Comparison of ENCODE assay signal across 20 cellular contexts in genomic region chrX:16466640-16467432, GRCh38.
A peak's percentile ranks its signal among the peaks of the same experiment; 100 is the strongest.
DNase-seq lines count a peak whose midpoint lies in the region; ATAC-seq, FAIRE-seq and TF ChIP-seq lines count a peak whose summit lies in the region.
"Had no signal": no experiment of that assay in that cellular context is flagged by ENCODE, and none has a peak within 500 bp of the region (broad histone marks: within the 10 kb centered on the region; RNA-seq: fewer than 3 reads in every experiment).

No MANE protein-coding gene starts in this region.

- H3T11ph ChIP-seq in H9 (ENCODE audit: low read length): no peak overlapping the region

- peaks cover 19% of the 10 kb centered on the region for H3K4me1 ChIP-seq in H9 (ENCODE audit: insufficient read depth, low read length)
- H3K4me1 ChIP-seq in RWPE2 (ENCODE audit: insufficient read depth, poor library complexity, severe bottlenecking): peaks cover 6% of the 10 kb centered on the region
- H3K4me1 ChIP-seq in H1 (replicated peaks in 1 of 4; ENCODE audit: control insufficient read depth in 3 of 4, insufficient read depth in 4 of 4, low read length in 3 of 4): peaks cover 0 to 9% (median 2%) of the 10 kb centered on the region in 4 experiments; a peak in 2 of 7 replicates
- H3K4me1 ChIP-seq in BE2C: no peaks in the 10 kb centered on the region
- H3K4me1 ChIP-seq: upper lobe of left lung had no signal

- TF ChIP-seq RAD21 in H1 (IDR thresholded peaks at IDR 0.05 in 1 of 2, conservative IDR thresholded peaks at IDR 0.05 in 1 of 2; ENCODE audit: low read depth in 2 of 2, low read length in 2 of 2): no peak

- H3K18ac ChIP-seq in H9 (ENCODE audit: insufficient read length, low read depth, low read length) (no peak overlapping the region), H1 (ENCODE audit: extremely low read depth, low read length) (peak overlapping the region; percentile 78; the same call in 1 of the 2 replicates)

- no peaks in the 10 kb centered on the region; a peak in 1 of 5 replicates for H3K9me3 Mint-ChIP-seq in H9
- H3K9me3 Mint-ChIP-seq in stimulated activated effector memory CD8-positive, alpha-beta T cell treated with anti-CD3 and anti-CD28 coated beads, Interleukin-12 subunit alpha, Interleukin-12 subunit beta, amount 100 ng/mL, for 72 hours: no peaks in the 10 kb centered on the region
- H3K9me3 Mint-ChIP-seq: effector memory CD8-positive, alpha-beta T cell; nephron; T-helper 2 cell treated with Interferon-gamma antibody and Interleukin-4, amounts not matched to agents 5 μg/mL and 100 μg/mL, for 36 hours had no signal

- H3K4ac ChIP-seq in H9 (ENCODE audit: low read depth, low read length) (no peak overlapping the region), H1 (replicated peaks; ENCODE audit: insufficient read length, low read depth, low read length) (no peak overlapping the region)

- no peak overlapping the region for H3K14ac ChIP-seq in H9 (ENCODE audit: insufficient read depth, low read length)
- no peak overlapping the region for H3K14ac ChIP-seq in H1 (ENCODE audit: insufficient read length)

- TF ChIP-seq EP300 in H1 (IDR thresholded peaks at IDR 0.05; ENCODE audit: borderline replicate concordance in 1 of 2, low read depth in 2 of 2, low read length in 2 of 2): no peak

- TF ChIP-seq CTCF in H9 (conservative IDR thresholded peaks at IDR 0.05) (no peak), RWPE2 (IDR thresholded peaks at IDR 0.05; ENCODE audit: poor library complexity, severe bottlenecking) (no peak), H1 (IDR thresholded peaks at IDR 0.05; ENCODE audit: control extremely low read depth in 1 of 3, insufficient read depth in 1 of 3, low read depth in 1 of 3, low read length in 3 of 3) (no peak), BE2C (IDR thresholded peaks at IDR 0.05; ENCODE audit: low read depth, low read length) (no peak)

- no peaks in the 10 kb centered on the region for H3K27me3 Mint-ChIP-seq in H9 (ENCODE audit: low read depth)
- H3K27me3 Mint-ChIP-seq: activated CD4-positive, alpha-beta T cell treated with anti-CD3 and anti-CD28 coated beads for 36 hours had no signal

- H4K5ac ChIP-seq in H9 (ENCODE audit: insufficient read length, low read depth, low read length) (no peak overlapping the region), H1 (ENCODE audit: insufficient read length, low read depth, low read length) (no peak overlapping the region)

- H2AK5ac ChIP-seq in H9 (ENCODE audit: insufficient read length, low read length) (no peak overlapping the region), H1 (ENCODE audit: low read depth, low read length) (peak overlapping the region; percentile 60; the same call in 1 of the 2 replicates)

- H2BK12ac ChIP-seq in H9 (ENCODE audit: insufficient read length, low read depth, low read length) (no peak overlapping the region), H1 (ENCODE audit: low read depth, low read length) (peak overlapping the region; percentile 75; the same call in 1 of the 2 replicates)

- H2AFZ ChIP-seq in H9 (ENCODE audit: low read length) (no peak overlapping the region), H1 (ENCODE audit: low read length) (no peak overlapping the region)

- no peaks in the 10 kb centered on the region for H3K23me2 ChIP-seq in H9 (ENCODE audit: insufficient read length, low read depth, low read length, poor library complexity, severe bottlenecking)
- no peaks in the 10 kb centered on the region for H3K23me2 ChIP-seq in H1 (ENCODE audit: low read depth, low read length)

- H3K4me3 Mint-ChIP-seq in H9: no peak overlapping the region
- H3K4me3 Mint-ChIP-seq in stimulated activated effector memory CD8-positive, alpha-beta T cell treated with anti-CD3 and anti-CD28 coated beads, Interleukin-12 subunit alpha, Interleukin-12 subunit beta, amount 100 ng/mL, for 72 hours: no peak overlapping the region
- H3K4me3 Mint-ChIP-seq: activated CD4-positive, alpha-beta T cell treated with anti-CD3 and anti-CD28 coated beads for 36 hours; effector memory CD8-positive, alpha-beta T cell; nephron; T-helper 2 cell treated with Interferon-gamma antibody and Interleukin-4, amounts not matched to agents 5 μg/mL and 100 μg/mL, for 36 hours had no signal

- no peak overlapping the region for H2BK20ac ChIP-seq in H9 (ENCODE audit: low read depth, low read length, poor library complexity, severe bottlenecking)
- 0 out of 2 replicates have a peak overlapping the region, but pooled peaks have one; percentile 48 for H2BK20ac ChIP-seq in H1 (ENCODE audit: low read length)

- H4K20me1 ChIP-seq in H9 (ENCODE audit: control insufficient read depth, insufficient read depth, insufficient read length) (no peaks in the 10 kb centered on the region), H1 (replicated peaks in 1 of 2; ENCODE audit: control insufficient read depth in 1 of 2, insufficient read depth in 2 of 2, low read length in 2 of 2) (no peaks in the 10 kb centered on the region)

- no CpG with 5 or more reads among the region's 7 CpGs for WGBS in H9 (ENCODE audit: extremely low coverage, insufficient read length, low lambda C conversion rate)
- 85% methylated on average over 7 of the region's 7 CpGs; no CpG with 5 or more reads in 1 of the 2 experiments for WGBS in H1 (ENCODE audit: extremely low coverage in 1 of 2, insufficient coverage in 1 of 2, insufficient read length in 1 of 2, insufficient replicate concordance in 2 of 2, low coverage in 1 of 2, low lambda C conversion rate in 2 of 2, missing lambda C conversion rate in 1 of 2), 2 experiments

- H3K23ac ChIP-seq in H9 (ENCODE audit: insufficient read length, low read depth, low read length) (no peak overlapping the region), H1 (ENCODE audit: insufficient read length) (no peak overlapping the region)

- H3K56ac ChIP-seq in H9 (ENCODE audit: insufficient read length, low read depth, low read length): no peak overlapping the region
- no peak overlapping the region for H3K56ac ChIP-seq in H1 (replicated peaks; ENCODE audit: insufficient read length, low read depth, low read length)

- no peak for DNase-seq in H9
- DNase-seq in RWPE2 (ENCODE audit: low spot score): no peak
- no peak for DNase-seq in H1 (ENCODE audit: low read depth in 1 of 2, low spot score in 2 of 2)
- DNase-seq in renal cortical epithelial cell (ENCODE audit: low read depth): peak; percentile 78
- DNase-seq in hepatic stellate cell (ENCODE audit: low spot score): no peak
- DNase-seq in activated CD8-positive, alpha-beta memory T cell treated with anti-CD3 and anti-CD28 coated beads, Interleukin-2, amount 50 U/mL, for 4 hours: no peak
- DNase-seq in BE2C: no peak
- DNase-seq in stimulated activated effector memory CD8-positive, alpha-beta T cell treated with anti-CD3 and anti-CD28 coated beads, Interleukin-12 subunit alpha, Interleukin-12 subunit beta, amount 100 ng/mL, for 72 hours (ENCODE audit: low spot score in 2 of 2): no peak
- DNase-seq: activated CD4-positive, alpha-beta T cell treated with anti-CD3 and anti-CD28 coated beads for 36 hours; activated naive CD4-positive, alpha-beta T cell; DMS53; effector memory CD8-positive, alpha-beta T cell; Karpas-422; NCI-H446; SIG-M5; stimulated activated naive CD4-positive, alpha-beta T cell treated with Interleukin-2 at 50 U/mL for 16 hours; upper lobe of left lung had no signal

- POLR2A ChIA-PET in H1 (lab: Charles Lee; ENCODE audit: partially characterized antibody): interaction anchor here (0.6 kb wide), 1 partner anchor 15 kb away, joined by 3 read pairs; no protein-coding TSS in a partner anchor

- no peaks in the 10 kb centered on the region for H3K79me2 ChIP-seq in H9 (ENCODE audit: insufficient read depth, low read length)
- no peaks in the 10 kb centered on the region for H3K79me2 ChIP-seq in H1 (ENCODE audit: control insufficient read depth in 1 of 2, insufficient read depth in 2 of 2, low read length in 2 of 2)

- no peak overlapping the region for H4K91ac ChIP-seq in H9 (ENCODE audit: insufficient read length, low read depth, low read length)
- H4K91ac ChIP-seq in H1 (replicated peaks; ENCODE audit: insufficient read length, low read length): peak overlapping the region; percentile 90

- H3K27ac ChIP-seq in H9 (ENCODE audit: insufficient read length, low read depth, low read length): no peak overlapping the region
- peak overlapping the region; percentile 63 for H3K27ac ChIP-seq in RWPE2 (ENCODE audit: poor library complexity, severe bottlenecking)
- no peak overlapping the region for H3K27ac ChIP-seq in H1 (ENCODE audit: low read depth, low read length)
- H3K27ac ChIP-seq: C4-2B, upper lobe of left lung had no signal

- no peak overlapping the region for H3K9ac ChIP-seq in H9 (ENCODE audit: extremely low read depth, insufficient read length, low read length)
- no peak overlapping the region for H3K9ac ChIP-seq in H1 (replicated peaks in 1 of 4; ENCODE audit: extremely low read depth in 1 of 4, low read depth in 3 of 4, low read length in 3 of 4)

- H3K36me3 Mint-ChIP-seq in H9 (ENCODE audit: insufficient read depth in 1 of 3, low read depth in 3 of 3): peaks cover 0 to 6% (median 5%) of the 10 kb centered on the region in 3 experiments; a peak in 6 of 7 replicates
- H3K36me3 Mint-ChIP-seq in stimulated activated effector memory CD8-positive, alpha-beta T cell treated with anti-CD3 and anti-CD28 coated beads, Interleukin-12 subunit alpha, Interleukin-12 subunit beta, amount 100 ng/mL, for 72 hours: no peaks in the 10 kb centered on the region

- H2BK5ac ChIP-seq in H9 (ENCODE audit: insufficient read length, low read length) (peak overlapping the region; percentile 56), H1 (ENCODE audit: low read depth, low read length) (peak overlapping the region; percentile 68; the same call in 1 of the 2 replicates)

- H3K79me1 ChIP-seq in H9 (ENCODE audit: insufficient read depth, low read depth, low read length, poor library complexity, severe bottlenecking): no peaks in the 10 kb centered on the region
- H3K79me1 ChIP-seq in H1 (ENCODE audit: low read depth, low read length): no peaks in the 10 kb centered on the region

- no peak for TF ChIP-seq POLR2A in H1 (IDR thresholded peaks at IDR 0.05; ENCODE audit: control extremely low read depth in 1 of 2, low read depth in 2 of 2, low read length in 2 of 2)

- no peaks in the 10 kb centered on the region for H3K9me3 ChIP-seq in H9 (ENCODE audit: control insufficient read depth, low read depth, low read length)
- H3K9me3 ChIP-seq in RWPE2 (ENCODE audit: severe bottlenecking): no peaks in the 10 kb centered on the region
- H3K9me3 ChIP-seq in H1 (ENCODE audit: insufficient read depth in 2 of 2, low read depth in 1 of 2, low read length in 1 of 2): no peaks in the 10 kb centered on the region
- no peaks in the 10 kb centered on the region for H3K9me3 ChIP-seq in BE2C
- H3K9me3 ChIP-seq: upper lobe of left lung had no signal

- no peaks in the 10 kb centered on the region for H3K27me3 ChIP-seq in H9 (ENCODE audit: insufficient read depth, low read length)
- H3K27me3 ChIP-seq in RWPE2 (ENCODE audit: insufficient read depth, poor library complexity, severe bottlenecking): no peaks in the 10 kb centered on the region
- H3K27me3 ChIP-seq in H1 (replicated peaks in 1 of 4; ENCODE audit: control insufficient read depth in 3 of 4, extremely low read depth in 1 of 4, insufficient read depth in 3 of 4, low read length in 3 of 4): no peaks in the 10 kb centered on the region
- no peaks in the 10 kb centered on the region for H3K27me3 ChIP-seq in BE2C
- H3K27me3 ChIP-seq: upper lobe of left lung had no signal

- H4K8ac ChIP-seq in H9 (replicated peaks; ENCODE audit: insufficient read length, low read depth, low read length) (no peak overlapping the region), H1 (ENCODE audit: extremely low read depth, insufficient read depth, low read length) (no peak overlapping the region)

- H3K36me3 ChIP-seq in RWPE2 (ENCODE audit: low read depth): no peaks in the 10 kb centered on the region
- no peaks in the 10 kb centered on the region for H3K36me3 ChIP-seq in H1 (ENCODE audit: control insufficient read depth in 2 of 4, insufficient read depth in 4 of 4, low read length in 3 of 4)
- no peaks in the 10 kb centered on the region for H3K36me3 ChIP-seq in BE2C
- H3K36me3 ChIP-seq: upper lobe of left lung had no signal

- H3K4me2 ChIP-seq in H9 (ENCODE audit: insufficient read depth, insufficient read length, low read length) (no peak overlapping the region), H1 (ENCODE audit: insufficient read depth in 1 of 2, low read depth in 2 of 2, low read length in 2 of 2) (no peak overlapping the region)

- CTCF ChIA-PET in H1 (lab: Charles Lee; ENCODE audit: partially characterized antibody): interaction anchor here (1.0 to 2.0 kb wide), 3 partner anchors 22 to 339 kb away, joined by 3 to 6 read pairs (median 3); no protein-coding TSS in a partner anchor

- peak; percentile 99 for ATAC-seq in RWPE2 (ENCODE audit: low read depth)
- no peak for ATAC-seq in stimulated activated effector memory CD8-positive, alpha-beta T cell treated with anti-CD3 and anti-CD28 coated beads, Interleukin-12 subunit alpha, Interleukin-12 subunit beta, amount 100 ng/mL, for 72 hours
- ATAC-seq: activated CD4-positive, alpha-beta T cell treated with anti-CD3 and anti-CD28 coated beads for 36 hours; effector memory CD8-positive, alpha-beta T cell had no signal

- H2BK120ac ChIP-seq in H9 (ENCODE audit: low read depth, low read length, poor library complexity, severe bottlenecking) (no peak overlapping the region), H1 (replicated peaks; ENCODE audit: low read depth, low read length) (peak overlapping the region; percentile 96)

- peak; percentile 58 for FAIRE-seq in H1 (lab: Jason Lieb, UNC)

- H3K27ac Mint-ChIP-seq in H9: peak overlapping the region; percentile 63 to 87 (median 78)
- H3K27ac Mint-ChIP-seq in stimulated activated effector memory CD8-positive, alpha-beta T cell treated with anti-CD3 and anti-CD28 coated beads, Interleukin-12 subunit alpha, Interleukin-12 subunit beta, amount 100 ng/mL, for 72 hours: no peak overlapping the region
- H3K27ac Mint-ChIP-seq: activated CD4-positive, alpha-beta T cell treated with anti-CD3 and anti-CD28 coated beads for 36 hours; effector memory CD8-positive, alpha-beta T cell; nephron; T-helper 2 cell treated with Interferon-gamma antibody and Interleukin-4, amounts not matched to agents 5 μg/mL and 100 μg/mL, for 36 hours had no signal

- no peak overlapping the region for H3K4me3 ChIP-seq in RWPE2 (ENCODE audit: severe bottlenecking)
- H3K4me3 ChIP-seq in H1 (ENCODE audit: extremely low read depth in 1 of 4, insufficient read depth in 2 of 4, low read depth in 3 of 4, low read length in 4 of 4): no peak overlapping the region
- no peak overlapping the region for H3K4me3 ChIP-seq in BE2C (ENCODE audit: low read depth, low read length)
- H3K4me3 ChIP-seq: upper lobe of left lung had no signal

- peaks cover 47 to 55% of the 10 kb centered on the region in 2 experiments for H3K4me1 Mint-ChIP-seq in H9
- no peaks in the 10 kb centered on the region for H3K4me1 Mint-ChIP-seq in stimulated activated effector memory CD8-positive, alpha-beta T cell treated with anti-CD3 and anti-CD28 coated beads, Interleukin-12 subunit alpha, Interleukin-12 subunit beta, amount 100 ng/mL, for 72 hours

- H2BK15ac ChIP-seq in H9 (ENCODE audit: low read depth, low read length) (no peak overlapping the region), H1 (ENCODE audit: low read length) (no peak overlapping the region)
